19 cellular contexts compared by ENCODE assay signal in genomic region chr9:13904311-13904710, GRCh38.
DNase-seq lines count a peak whose midpoint lies in the region; ATAC-seq and TF ChIP-seq lines count a peak whose summit lies in the region.
"Had no signal": no experiment of that assay in that cellular context is flagged by ENCODE, and none has a peak within 500 bp of the region (broad histone marks: within the 10 kb centered on the region; RNA-seq: fewer than 3 reads in every experiment).

No MANE protein-coding gene starts in this region.

- POLR2A ChIA-PET in MCF 10A (lab: Yijun Ruan, JAX), result interaction anchor here (0.6 kb wide), 1 partner anchor 336 kb away, joined by 3 read pairs; no protein-coding TSS in a partner anchor

- H3K9me3 ChIP-seq in breast epithelium, result peaks cover 0 to 10% of the 10 kb centered on the region in 2 donors

- H3K4me3 ChIP-seq in breast epithelium (no peak overlapping the region), epithelial cell of esophagus (ENCODE audit: low read length) (no peak overlapping the region)
- H3K4me3 ChIP-seq: BLaER1, GM12878 had no signal

- TF ChIP-seq CTCF in MCF 10A (IDR thresholded peaks at IDR 0.05; ENCODE audit: unreplicated experiment) (no peak), breast epithelium (IDR thresholded peaks at IDR 0.05) (no peak), epithelial cell of esophagus (IDR thresholded peaks at IDR 0.05; ENCODE audit: insufficient read depth, low read depth, low read length, missing control alignments) (no peak), nephron (IDR thresholded peaks at IDR 0.05; ENCODE audit: unreplicated experiment in 3 of 3) (no peak)

- H3K36me3 ChIP-seq in breast epithelium, result no peaks in the 10 kb centered on the region
- H3K36me3 ChIP-seq: BLaER1 had no signal

- ATAC-seq in GM21390 (IDR thresholded peaks at IDR 0.05; ENCODE audit: unreplicated experiment), result no peak
- no peak for ATAC-seq in GM21717 (IDR thresholded peaks at IDR 0.05; ENCODE audit: unreplicated experiment)
- ATAC-seq: GM12878, HCT116, HepG2 had no signal

- CTCF ChIA-PET in MCF 10A (lab: Yijun Ruan, JAX), result interaction anchor here (0.6 kb wide), 1 partner anchor 64 kb away, joined by 3 read pairs; no protein-coding TSS in a partner anchor

- intact Hi-C loops in MCF 10A (cut with micrococcal nuclease), result no loop called here
- intact Hi-C loops in breast epithelium (cut with DNase I; ENCODE audit: low total_unique reads), result no loop called here

- DNase-seq in MCF 10A (ENCODE audit: unreplicated experiment) (peak; percentile 11), breast epithelium (ENCODE audit: low spot score in 2 of 2) (no peak), epithelial cell of esophagus (ENCODE audit: low read depth) (peak; percentile 50), GF-D8 (lab: John Stamatoyannopoulos, UW) (no peak)
- DNase-seq: 8988T; CD4-positive, alpha-beta memory T cell; DMS79 treated with DMSO at 0.1 percent for 48 hours; GOT3; H7; HFFc6 had no signal

- H3K9me3 Mint-ChIP-seq in MCF 10A (ENCODE audit: unreplicated experiment) (no peaks in the 10 kb centered on the region), nephron (peaks cover 21% of the 10 kb centered on the region)

- H3K4me1 ChIP-seq in breast epithelium, result no peaks in the 10 kb centered on the region
- H3K4me1 ChIP-seq: BLaER1 had no signal

- BruUV-seq in MCF 10A (replicated peaks; lab: Mats Ljungman, UMichigan), result no TSS peak

- no peak for TF ChIP-seq POLR2A in breast epithelium (IDR thresholded peaks at IDR 0.05)

- no peak overlapping the region for H3K27ac Mint-ChIP-seq in MCF 10A (ENCODE audit: low read depth, unreplicated experiment)
- peak overlapping the region in 2 of 3 experiments; percentile 1 to 92 for H3K27ac Mint-ChIP-seq in nephron
- H3K27ac Mint-ChIP-seq: CD14-positive monocyte; CD4-positive, alpha-beta memory T cell; HFFc6; IgD-negative memory B cell had no signal

- H3K27ac ChIP-seq in breast epithelium, result no peak overlapping the region
- H3K27ac ChIP-seq: BLaER1 had no signal

- H3K27me3 ChIP-seq in breast epithelium, result no peaks in the 10 kb centered on the region
- H3K27me3 ChIP-seq: BLaER1 had no signal

- H3K27me3 Mint-ChIP-seq in MCF 10A (ENCODE audit: insufficient read depth, unreplicated experiment) (no peaks in the 10 kb centered on the region), nephron (ENCODE audit: low read depth) (no peaks in the 10 kb centered on the region)
- H3K27me3 Mint-ChIP-seq: CD4-positive, alpha-beta memory T cell; IgD-negative memory B cell had no signal

- H3K4me1 Mint-ChIP-seq in MCF 10A (ENCODE audit: insufficient read depth, unreplicated experiment), result peaks cover 39% of the 10 kb centered on the region
- H3K4me1 Mint-ChIP-seq in nephron, result peaks cover 43% of the 10 kb centered on the region
- H3K4me1 Mint-ChIP-seq: CD14-positive monocyte; CD4-positive, alpha-beta memory T cell; IgD-negative memory B cell had no signal

- H3K36me3 Mint-ChIP-seq in MCF 10A (ENCODE audit: insufficient read depth, unreplicated experiment) (no peaks in the 10 kb centered on the region), nephron (ENCODE audit: low read depth) (peaks cover 13% of the 10 kb centered on the region)
- H3K36me3 Mint-ChIP-seq: CD14-positive monocyte; CD4-positive, alpha-beta memory T cell; IgD-negative memory B cell had no signal

- H3K4me3 Mint-ChIP-seq in MCF 10A (ENCODE audit: unreplicated experiment), result no peak overlapping the region
- no peak overlapping the region for H3K4me3 Mint-ChIP-seq in nephron
- H3K4me3 Mint-ChIP-seq: CD14-positive monocyte; CD4-positive, alpha-beta memory T cell; HFFc6; IgD-negative memory B cell had no signal

Comparison
In these comparisons a context has a peak if more than half of its experiments do, and no peak if none do; other contexts are left out.
1. DNase-seq: peak in MCF 10A (single experiment) and epithelial cell of esophagus (single experiment); none in breast epithelium (0 of 2) and GF-D8 (single experiment).